8 cellular contexts compared by ENCODE assay signal in genomic region chr14:22536853-22537338, GRCh38. TPM values are rescaled to one million over a fixed set of nuclear protein-coding genes. Genes with fewer than 3 reads are reported as not detected.
DNase-seq lines count a peak whose midpoint lies in the region; ATAC-seq and TF ChIP-seq lines count a peak whose summit lies in the region.

No MANE protein-coding gene starts in this region.

- no peaks in the 10 kb centered on the region for H3K4me1 Mint-ChIP-seq in glutamatergic neuron (ENCODE audit: low read depth, unreplicated experiment)

- H3K27me3 Mint-ChIP-seq in glutamatergic neuron (ENCODE audit: unreplicated experiment): peaks cover 6% of the 10 kb centered on the region

- H3K9me3 ChIP-seq in HEK293 (ENCODE audit: control insufficient read depth, insufficient read depth, low read depth, low read length) (no peaks in the 10 kb centered on the region), psoas muscle (no peaks in the 10 kb centered on the region)

- H3K27ac ChIP-seq in HEK293 (ENCODE audit: extremely low read depth, low read depth, low read length) (peak overlapping the region; percentile 33; the same call in 1 of the 2 replicates), psoas muscle (peak overlapping the region; percentile 30)

- peak; percentile 76 to 89 (median 84) for ATAC-seq in psoas muscle

- H3K4me3 ChIP-seq in GM08714 (ENCODE audit: low read length) (peak overlapping the region; percentile 1; the same call in 1 of the 2 replicates), HEK293 (ENCODE audit: low read depth, low read length) (no peak overlapping the region), fibroblast of mammary gland (ENCODE audit: control insufficient read depth, low read depth, low read length) (no peak overlapping the region), psoas muscle (no peak overlapping the region)

- CTCF ChIA-PET in HEK293 (lab: Yijun Ruan, JAX): interaction anchor here (0.6 to 2.0 kb wide), 5 partner anchors 9 to 551 kb away, joined by 3 to 15 read pairs (median 3); no protein-coding TSS in a partner anchor

- no peak overlapping the region for H3K27ac Mint-ChIP-seq in glutamatergic neuron (ENCODE audit: unreplicated experiment)

- H3K36me3 Mint-ChIP-seq in glutamatergic neuron (ENCODE audit: unreplicated experiment): no peaks in the 10 kb centered on the region

- H3K4me1 ChIP-seq in HEK293 (ENCODE audit: control insufficient read depth, insufficient read depth, low read length) (0 out of 2 replicates have a peak, but pooled peaks cover 2% of the 10 kb centered on the region), psoas muscle (no peaks in the 10 kb centered on the region)

- TF ChIP-seq CTCF in HEK293 (tag by site-specific recombination; IDR thresholded peaks at IDR 0.05): no peak
- no peak for TF ChIP-seq CTCF in fibroblast of mammary gland (conservative IDR thresholded peaks at IDR 0.05; ENCODE audit: control insufficient read depth, insufficient read depth, low read depth, low read length)
- no peak for TF ChIP-seq CTCF in psoas muscle (IDR thresholded peaks at IDR 0.05)
- no peak for TF ChIP-seq CTCF in glutamatergic neuron (IDR thresholded peaks at IDR 0.05; ENCODE audit: partially characterized antibody, unreplicated experiment)

- H3K4me3 Mint-ChIP-seq in glutamatergic neuron (ENCODE audit: unreplicated experiment): no peak overlapping the region

- WGBS in psoas muscle, 3 donors: 49 to 64% (median 61%) methylated on average over 6 of the region's 6 CpGs

- POLR2A ChIA-PET in HEK293 (lab: Yijun Ruan, JAX): no interaction called here

- peak; percentile 75 for DNase-seq in NCI-H2171 treated with DMSO at 0.1 percent for 48 hours (lab: John Stamatoyannopoulos, UW)
- peak; percentile 84 for DNase-seq in activated CD8-positive, alpha-beta memory T cell treated with anti-CD3 and anti-CD28 coated beads, Interleukin-2, amount 50 U/mL, for 48 hours
- DNase-seq in fibroblast of mammary gland (ENCODE audit: low read depth): peak; percentile 98
- peak; percentile 57 to 60 for DNase-seq in psoas muscle
- DNase-seq in NCI-H2107 (lab: John Stamatoyannopoulos, UW): no peak
- no peak for DNase-seq in glutamatergic neuron

- H3K36me3 ChIP-seq in HEK293 (ENCODE audit: control insufficient read depth in 2 of 2, insufficient read depth in 1 of 2, low read length in 2 of 2) (no peaks in the 10 kb centered on the region), psoas muscle (ENCODE audit: insufficient read depth in 1 of 2, low read depth in 1 of 2) (no peaks in the 10 kb centered on the region)

- H3K9me3 Mint-ChIP-seq in glutamatergic neuron (ENCODE audit: unreplicated experiment): no peaks in the 10 kb centered on the region

- no peaks in the 10 kb centered on the region for H3K27me3 ChIP-seq in psoas muscle (ENCODE audit: insufficient read depth in 3 of 3, low read length in 2 of 3)

- intact Hi-C loops in psoas muscle (cut with DNase I): no loop called here

TF ChIP-seq in HEK293, 187 proteins besides CTCF, POLR2A, EP300 and RAD21 (continues in another document):
- TF ChIP-seq ZNF629 (tag by site-specific recombination; IDR thresholded peaks at IDR 0.05): peak; percentile 82
- no peak for TF ChIP-seq ZNF555 (tag by site-specific recombination; conservative IDR thresholded peaks at IDR 0.05)
- TF ChIP-seq ZBTB20 (tag by site-specific recombination; IDR thresholded peaks at IDR 0.05): peak; percentile 58; the same call in 1 of the 2 replicates
- no peak for TF ChIP-seq ZNF530 (tag by site-specific recombination; IDR thresholded peaks at IDR 0.05; ENCODE audit: low read depth)
- no peak for TF ChIP-seq ZNF426 (tag by site-specific recombination; IDR thresholded peaks at IDR 0.05)
- TF ChIP-seq MEIS1 (CRISPR knock-in tag; IDR thresholded peaks at IDR 0.05; ENCODE audit: borderline replicate concordance): no peak
- no peak for TF ChIP-seq ZNF610 (tag by site-specific recombination; IDR thresholded peaks at IDR 0.05; ENCODE audit: borderline replicate concordance)
- TF ChIP-seq REPIN1 (tag by site-specific recombination; IDR thresholded peaks at IDR 0.05; ENCODE audit: low read depth): no peak
- TF ChIP-seq ZNF354C (tag by site-specific recombination; IDR thresholded peaks at IDR 0.05; ENCODE audit: borderline replicate concordance, low read depth): no peak
- TF ChIP-seq ZBTB7A (tag by site-specific recombination; IDR thresholded peaks at IDR 0.05; ENCODE audit: low read depth): no peak
- TF ChIP-seq ZNF626 (tag by site-specific recombination; IDR thresholded peaks at IDR 0.05): no peak
- no peak for TF ChIP-seq ZBTB6 (tag by site-specific recombination; IDR thresholded peaks at IDR 0.05)
- TF ChIP-seq ZNF548 (tag by site-specific recombination; IDR thresholded peaks at IDR 0.05): no peak
- peak; percentile 27; the same call in 1 of the 2 replicates for TF ChIP-seq ZFHX2 (tag by site-specific recombination; conservative IDR thresholded peaks at IDR 0.05)
- no peak for TF ChIP-seq OSR2 (tag by site-specific recombination; IDR thresholded peaks at IDR 0.05)
- no peak for TF ChIP-seq ZNF777 (tag by site-specific recombination; IDR thresholded peaks at IDR 0.05; ENCODE audit: borderline replicate concordance)
- 0 out of 2 replicates have a peak, but pooled peaks have one; percentile 46 for TF ChIP-seq ZSCAN23 (tag by site-specific recombination; IDR thresholded peaks at IDR 0.05)
- 0 out of 2 replicates have a peak, but pooled peaks have one; percentile 33 for TF ChIP-seq KLF16 (tag by site-specific recombination; IDR thresholded peaks at IDR 0.05)
- TF ChIP-seq ZNF221 (tag by site-specific recombination; IDR thresholded peaks at IDR 0.05; ENCODE audit: borderline replicate concordance): no peak
- TF ChIP-seq ZNF175 (tag by site-specific recombination; IDR thresholded peaks at IDR 0.05): no peak
- peak; percentile 86 for TF ChIP-seq ZNF660 (tag by site-specific recombination; IDR thresholded peaks at IDR 0.05)
- TF ChIP-seq REST (tag by site-specific recombination; IDR thresholded peaks at IDR 0.05): no peak
- TF ChIP-seq HOXC10 (CRISPR knock-in tag; IDR thresholded peaks at IDR 0.05): no peak
- no peak for TF ChIP-seq ZNF19 (tag by site-specific recombination; IDR thresholded peaks at IDR 0.05; ENCODE audit: low read depth)
- TF ChIP-seq ZNF16 (tag by site-specific recombination; IDR thresholded peaks at IDR 0.05; ENCODE audit: low read depth): no peak
- TF ChIP-seq ZFP69B (tag by site-specific recombination; IDR thresholded peaks at IDR 0.05): no peak
- TF ChIP-seq ZNF184 (tag by site-specific recombination; IDR thresholded peaks at IDR 0.05): peak; percentile 92
- TF ChIP-seq ZNF423 (tag by site-specific recombination; IDR thresholded peaks at IDR 0.05): no peak
- no peak for TF ChIP-seq ZNF202 (tag by site-specific recombination; IDR thresholded peaks at IDR 0.05; ENCODE audit: borderline replicate concordance)
- TF ChIP-seq ZNF248 (tag by site-specific recombination; IDR thresholded peaks at IDR 0.05): no peak
- TF ChIP-seq EGR2 (tag by site-specific recombination; IDR thresholded peaks at IDR 0.05; ENCODE audit: low read depth): no peak
- TF ChIP-seq ZNF521 (tag by site-specific recombination; IDR thresholded peaks at IDR 0.05): no peak

RNA-seq across cellular contexts. Expression of gene DAD1, which starts 52.1 kb away (rescaled TPM):
- total RNA-seq in psoas muscle (100 to 1,000 TPM in 3 of 4 donors, 10 to 100 TPM in 1; 77.8 to 118 (median 106) TPM), glutamatergic neuron (ENCODE audit: unreplicated experiment) (122 TPM)
- 100 to 1,000 TPM; 201 to 277 (median 262) TPM for polyA plus RNA-seq in psoas muscle

Comparison
In these comparisons a context has a peak if more than half of its experiments do, and no peak if none do; other contexts are left out.
1. DNase-seq: peak in NCI-H2171 treated with DMSO at 0.1 percent for 48 hours (single experiment), activated CD8-positive, alpha-beta memory T cell treated with anti-CD3 and anti-CD28 coated beads, Interleukin-2, amount 50 U/mL, for 48 hours (single experiment), fibroblast of mammary gland (single experiment) and psoas muscle (2 of 2); none in NCI-H2107 (single experiment) and glutamatergic neuron (single experiment).